In genomic region chr3:15069441-15069840, GRCh38 we compare ENCODE assay signal across 18 cellular contexts.
"Had no signal": no experiment of that assay in that cellular context is flagged by ENCODE, and none has a peak within 500 bp of the region (broad histone marks: within the 10 kb centered on the region; RNA-seq: fewer than 3 reads in every experiment).

No MANE protein-coding gene starts in this region.

- DNase-seq: Kasumi-1, MM.1S, NCI-H1092 treated with DMSO at 0.1 percent for 48 hours, NCI-H1417, NCI-H1436 treated with DMSO at 0.1 percent for 48 hours, NCI-H1694, NCI-H187 treated with DMSO at 0.1 percent for 48 hours, NCI-H2029 treated with DMSO at 0.1 percent for 48 hours, NCI-H2171 treated with DMSO at 0.1 percent for 48 hours, NCI-H345, NCI-H446 treated with DMSO at 0.1 percent for 48 hours, NCI-H510A treated with DMSO at 0.1 percent for 48 hours, NCI-H526, Right ventricle myocardium superior, RPMI8226 had no signal

- ATAC-seq: K562, SK-N-SH treated with all-trans-retinoic acid at 6 μM for 48 hours had no signal

- H3K9me3 Mint-ChIP-seq: IgD-negative memory B cell had no signal

- H3K4me3 ChIP-seq: K562 had no signal

- H3K27me3 Mint-ChIP-seq: IgD-negative memory B cell had no signal
